In the genomic region with DNA sequence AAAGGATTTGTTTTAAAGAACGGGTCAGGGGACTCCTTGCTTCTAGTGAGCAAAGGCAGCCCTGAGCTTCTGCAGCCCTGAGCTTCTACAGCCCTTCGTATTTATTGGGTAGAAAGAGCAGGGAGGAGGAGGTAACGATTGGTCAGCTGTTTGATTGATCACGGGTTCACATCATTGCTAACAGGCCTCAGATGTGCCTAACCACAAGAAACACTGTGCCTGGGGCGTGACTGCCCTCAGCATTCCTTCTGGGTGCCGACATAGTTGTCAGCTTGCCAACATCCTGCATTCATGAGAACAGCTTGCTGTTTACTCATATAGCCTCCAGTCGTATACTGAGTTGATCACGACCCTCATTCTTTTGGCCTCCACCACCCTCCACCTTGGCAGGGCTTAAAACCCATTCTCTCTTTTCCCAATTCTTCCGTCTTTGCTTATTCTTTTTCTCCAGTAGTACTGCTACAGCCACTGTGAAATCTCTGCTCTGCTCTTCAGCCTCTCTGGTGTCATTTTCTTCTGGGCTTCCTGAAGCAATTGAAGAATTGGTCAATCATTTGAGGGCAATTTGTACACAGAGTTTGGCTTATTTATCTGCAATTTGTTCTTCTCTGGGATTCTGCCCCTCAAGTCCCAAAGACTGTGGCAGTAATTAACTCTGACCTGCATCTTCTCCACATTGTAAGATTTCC, we compare ENCODE assay signal across 13 cellular contexts. TPM values are rescaled to one million over a fixed set of nuclear protein-coding genes. Genes with fewer than 3 reads are reported as not detected.
DNase-seq lines count a peak whose midpoint lies in the region; ATAC-seq and TF ChIP-seq lines count a peak whose summit lies in the region.
"Had no signal": no experiment of that assay in that cellular context is flagged by ENCODE, and none has a peak within 500 bp of the region (broad histone marks: within the 10 kb centered on the region; RNA-seq: fewer than 3 reads in every experiment).

No MANE protein-coding gene starts in this region.

- H2AFZ ChIP-seq in fibroblast of lung (ENCODE audit: low read length): no peak overlapping the region
- H2AFZ ChIP-seq: neural progenitor cell had no signal

- no peaks in the 10 kb centered on the region for H3K79me2 ChIP-seq in fibroblast of lung (ENCODE audit: control insufficient read depth, insufficient read depth, low read length)

- no peak overlapping the region for H3K27ac ChIP-seq in fibroblast of lung (ENCODE audit: insufficient read depth, low read length)
- peak overlapping the region; percentile 70 for H3K27ac ChIP-seq in subcutaneous abdominal adipose tissue (ENCODE audit: low read depth, low read length)
- H3K27ac ChIP-seq: neural progenitor cell, suprapubic skin had no signal

- ATAC-seq in HG03025 (IDR thresholded peaks at IDR 0.05; ENCODE audit: low FRiP score, unreplicated experiment) (no peak), GM18861 (IDR thresholded peaks at IDR 0.05; ENCODE audit: unreplicated experiment) (no peak)

- TF ChIP-seq CTCF in fibroblast of lung (conservative IDR thresholded peaks at IDR 0.05 in 1 of 2, IDR thresholded peaks at IDR 0.05 in 1 of 2; ENCODE audit: low read depth in 1 of 2, low read length in 2 of 2): no peak

- no peaks in the 10 kb centered on the region for H3K4me1 ChIP-seq in fibroblast of lung (ENCODE audit: control insufficient read depth, extremely low read depth, insufficient read depth, low read length)
- H3K4me1 ChIP-seq in subcutaneous abdominal adipose tissue (ENCODE audit: control insufficient read depth in 5 of 5, insufficient read depth in 5 of 5, low read length in 5 of 5): peaks cover 5 to 32% (median 26%) of the 10 kb centered on the region in 5 donors
- H3K4me1 ChIP-seq: HAP-1, neural progenitor cell, suprapubic skin had no signal

- peak; percentile 9 to 61 for DNase-seq in NCI-H446 (lab: John Stamatoyannopoulos, UW)
- no peak for DNase-seq in NCI-H446 treated with DMSO at 0.1 percent for 48 hours (lab: John Stamatoyannopoulos, UW)
- DNase-seq in SHP77 (lab: John Stamatoyannopoulos, UW): peak; percentile 18 to 20
- DNase-seq in fibroblast of lung (ENCODE audit: low read depth in 2 of 2): peak; percentile 54 to 73
- DNase-seq in NCI-H128 (lab: John Stamatoyannopoulos, UW; ENCODE audit: unreplicated experiment): no peak
- DNase-seq: activated gamma-delta T cell, NCI-H1436 treated with DMSO at 0.1 percent for 48 hours had no signal

- H3K27me3 ChIP-seq in fibroblast of lung (ENCODE audit: control insufficient read depth, insufficient read depth, low read length) (peaks cover 3% of the 10 kb centered on the region), subcutaneous abdominal adipose tissue (ENCODE audit: control insufficient read depth in 5 of 5, insufficient read depth in 4 of 5, low read length in 5 of 5) (no peaks in the 10 kb centered on the region)

- no peak overlapping the region for H3K9ac ChIP-seq in fibroblast of lung (ENCODE audit: insufficient read depth, low read length)
- H3K9ac ChIP-seq in subcutaneous abdominal adipose tissue (ENCODE audit: low read length in 5 of 5): peak overlapping the region in 3 of 5 donors; percentile 4 to 25 (median 6)
- H3K9ac ChIP-seq: neural progenitor cell had no signal

- H3K4me3 ChIP-seq in fibroblast of lung (replicated peaks in 1 of 4; ENCODE audit: control extremely low read depth in 1 of 4, insufficient read depth in 1 of 4, low read depth in 3 of 4, low read length in 4 of 4): no peak overlapping the region
- no peak overlapping the region for H3K4me3 ChIP-seq in subcutaneous abdominal adipose tissue (ENCODE audit: low read depth in 1 of 5, low read length in 5 of 5)
- H3K4me3 ChIP-seq: HAP-1, neural progenitor cell, suprapubic skin had no signal

- H3K36me3 ChIP-seq in fibroblast of lung (ENCODE audit: control insufficient read depth, insufficient read depth, low read length) (no peaks in the 10 kb centered on the region), subcutaneous abdominal adipose tissue (ENCODE audit: control insufficient read depth in 5 of 5, insufficient read depth in 5 of 5, low read length in 5 of 5) (no peaks in the 10 kb centered on the region)
- H3K36me3 ChIP-seq: HAP-1, neural progenitor cell, suprapubic skin had no signal

- H3K9me3 ChIP-seq in fibroblast of lung (ENCODE audit: control insufficient read depth, insufficient read depth, low read depth, low read length): no peaks in the 10 kb centered on the region
- H3K9me3 ChIP-seq in subcutaneous abdominal adipose tissue (ENCODE audit: control insufficient read depth in 5 of 5, low read length in 5 of 5): peaks cover 5 to 11% (median 7%) of the 10 kb centered on the region in 5 donors

- H3K4me2 ChIP-seq in fibroblast of lung (ENCODE audit: extremely low read depth, insufficient read depth, low read length): no peak overlapping the region
- H3K4me2 ChIP-seq: neural progenitor cell had no signal

- no peaks in the 10 kb centered on the region for H4K20me1 ChIP-seq in fibroblast of lung (ENCODE audit: control insufficient read depth, extremely low read depth, insufficient read depth, low read length)

RNA-seq across cellular contexts. Expression of a gene that starts 25.4 kb away (rescaled TPM):
- total RNA-seq in fibroblast of lung: 114 and 117 TPM in 2 replicates
- polyA plus RNA-seq in fibroblast of lung: 108 and 180 TPM in 2 replicates
- 87.4 and 148 TPM in 2 replicates for polyA plus RNA-seq in fibroblast of lung (2012)
- polyA minus RNA-seq in fibroblast of lung (ENCODE audit: low replicate concordance): 145 and 164 TPM in 2 replicates

RNA-seq across cellular contexts. Expression of a gene that starts 37.0 kb away (rescaled TPM):
- 77.0 and 86.0 TPM in 2 replicates for total RNA-seq in fibroblast of lung
- polyA plus RNA-seq in fibroblast of lung: 98.2 and 130 TPM in 2 replicates
- polyA plus RNA-seq in fibroblast of lung (2012): 72.3 and 106 TPM in 2 replicates
- polyA minus RNA-seq in fibroblast of lung (ENCODE audit: low replicate concordance): 95.5 and 145 TPM in 2 replicates

Comparison
In these comparisons a context has a peak if more than half of its experiments do, and no peak if none do; other contexts are left out.
1. DNase-seq: peak in NCI-H446 (2 of 2), SHP77 (2 of 2) and fibroblast of lung (2 of 2); none in NCI-H446 treated with DMSO at 0.1 percent for 48 hours (single experiment) and NCI-H128 (single experiment).